8 cellular contexts compared by ENCODE assay signal in the genomic region with DNA sequence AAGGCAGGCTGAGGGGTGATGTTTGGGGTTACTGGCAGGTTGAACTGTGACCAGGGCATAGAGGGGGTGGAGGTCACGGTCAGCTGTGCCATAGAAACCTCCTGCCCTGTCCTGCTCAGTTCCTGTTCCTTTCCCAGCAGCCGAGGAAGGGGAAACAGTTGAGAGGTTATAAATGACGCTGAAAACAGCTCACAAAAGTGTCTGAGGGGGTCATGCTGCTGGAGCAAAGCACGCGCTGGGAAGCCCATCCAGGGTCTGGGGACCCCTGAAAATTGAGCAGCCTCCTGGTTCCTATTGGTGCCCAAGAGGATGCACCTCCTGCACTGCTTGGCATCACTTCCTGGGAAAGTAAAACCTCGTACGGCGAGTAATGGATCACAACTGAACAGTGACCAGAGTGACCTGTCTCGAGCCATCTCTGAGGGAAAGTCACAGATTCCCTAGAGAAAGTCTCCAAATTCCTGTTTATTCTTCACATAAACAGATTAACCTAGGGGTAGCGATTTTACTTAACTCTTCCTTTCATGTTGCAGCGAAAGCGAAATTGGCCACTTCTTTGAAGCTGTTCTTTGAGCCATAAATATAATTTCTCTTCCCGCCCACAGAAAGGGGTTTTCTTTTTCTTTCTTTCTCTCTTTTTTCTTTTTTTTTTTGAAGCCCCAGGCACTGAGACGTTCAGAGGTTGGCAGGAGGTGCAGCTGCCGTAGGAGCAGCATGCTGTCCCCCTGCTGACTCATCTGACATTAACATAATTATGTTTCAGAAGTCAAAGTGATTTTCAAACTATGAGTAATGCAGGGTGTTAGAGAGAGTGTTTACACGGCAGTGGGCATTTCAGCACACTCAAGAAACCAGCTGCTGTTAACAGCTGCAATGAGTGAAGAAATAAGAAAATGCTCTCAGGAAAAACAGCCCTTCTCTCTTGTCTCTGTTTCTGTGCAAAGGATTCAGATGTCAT. TPM values are rescaled to one million over a fixed set of nuclear protein-coding genes. Genes with fewer than 3 reads are reported as not detected.
DNase-seq lines count a peak whose midpoint lies in the region; ATAC-seq, FAIRE-seq and TF ChIP-seq lines count a peak whose summit lies in the region.

No MANE protein-coding gene starts in this region.

- H3K4me1 Mint-ChIP-seq in progenitor cell of endocrine pancreas (ENCODE audit: low read depth): peaks cover 11% of the 10 kb centered on the region

- H3K27ac Mint-ChIP-seq in progenitor cell of endocrine pancreas: peak overlapping the region; percentile 62

- H3K27ac ChIP-seq in OCI-LY1 (ENCODE audit: low read depth, low read length, poor library complexity, severe bottlenecking): no peak overlapping the region
- H3K27ac ChIP-seq in uterus: peak overlapping the region; percentile 67 to 87

- TF ChIP-seq CTCF in D721Med (IDR thresholded peaks at IDR 0.05; ENCODE audit: insufficient read depth, missing control alignments) (no peak), OCI-LY1 (IDR thresholded peaks at IDR 0.05; ENCODE audit: low read length) (no peak), progenitor cell of endocrine pancreas (IDR thresholded peaks at IDR 0.05; ENCODE audit: unreplicated experiment) (no peak), uterus (IDR thresholded peaks at IDR 0.05) (no peak)

- peak; percentile 29 for FAIRE-seq in D721Med (lab: Jason Lieb, UNC)

- no peaks in the 10 kb centered on the region for H3K79me2 ChIP-seq in OCI-LY1 (ENCODE audit: insufficient read depth, low read length)

- peak in 1 of 2 donors; percentile 24 for TF ChIP-seq POLR2A in uterus (IDR thresholded peaks at IDR 0.05)

- H3K27me3 Mint-ChIP-seq in progenitor cell of endocrine pancreas: peaks cover 18% of the 10 kb centered on the region

- H3K9me2 ChIP-seq in OCI-LY1 (ENCODE audit: low read depth, low read length): no peaks in the 10 kb centered on the region

- ATAC-seq in GM19468 (IDR thresholded peaks at IDR 0.05; ENCODE audit: extremely low read depth, unreplicated experiment) (peak; percentile 91), HG03575 (IDR thresholded peaks at IDR 0.05; ENCODE audit: extremely low read depth, insufficient number of reproducible peaks, low FRiP score, unreplicated experiment) (peak; percentile 99)

- H3K27me3 ChIP-seq in OCI-LY1 (ENCODE audit: insufficient read depth, low read length): peaks cover 7% of the 10 kb centered on the region; the same call in 1 of the 2 replicates
- H3K27me3 ChIP-seq in uterus: no peaks in the 10 kb centered on the region

- no peaks in the 10 kb centered on the region for H3F3A ChIP-seq in OCI-LY1 (ENCODE audit: insufficient read depth, low read length)

- H3K4me1 ChIP-seq in OCI-LY1 (ENCODE audit: insufficient read depth, low read length, severe bottlenecking) (peaks cover 10% of the 10 kb centered on the region), uterus (no peaks in the 10 kb centered on the region)

- intact Hi-C loops in uterus (cut with DNase I; ENCODE audit: low total_unique reads): no loop called here

- DNase-seq in D721Med (ENCODE audit: insufficient read length, low spot score) (no peak), activated T-helper 1 cell treated with Interleukin-2 at 50 U/mL for 16 hours (ENCODE audit: low read depth) (peak; percentile 24), foreskin melanocyte (peak; percentile 61), progenitor cell of endocrine pancreas (ENCODE audit: low spot score, unreplicated experiment) (no peak), uterus (peak in 1 of 2 donors; percentile 53)

- peak overlapping the region; percentile 2; the same call in 1 of the 2 replicates for H3K9ac ChIP-seq in OCI-LY1 (ENCODE audit: low read length)

- H3K36me3 Mint-ChIP-seq in progenitor cell of endocrine pancreas (ENCODE audit: insufficient read depth): no peaks in the 10 kb centered on the region

- H3K36me3 ChIP-seq in OCI-LY1 (ENCODE audit: insufficient read depth, low read length) (no peaks in the 10 kb centered on the region), uterus (no peaks in the 10 kb centered on the region)

- H3K9me3 ChIP-seq in OCI-LY1 (ENCODE audit: low read length) (no peaks in the 10 kb centered on the region), uterus (no peaks in the 10 kb centered on the region)

- H2AFZ ChIP-seq in OCI-LY1 (ENCODE audit: low read length): no peak overlapping the region

- H4K20me1 ChIP-seq in OCI-LY1 (ENCODE audit: insufficient read depth, low read length): no peaks in the 10 kb centered on the region

- peak overlapping the region; percentile 60 for H3K4me2 ChIP-seq in OCI-LY1 (ENCODE audit: low read length)

- H3K4me3 Mint-ChIP-seq in progenitor cell of endocrine pancreas (ENCODE audit: low read depth): no peak overlapping the region

- peaks cover 4% of the 10 kb centered on the region for H3K9me3 Mint-ChIP-seq in progenitor cell of endocrine pancreas (ENCODE audit: low read depth)

- H3K4me3 ChIP-seq in OCI-LY1 (ENCODE audit: low read depth, low read length, poor library complexity, severe bottlenecking): peak overlapping the region; percentile 47
- H3K4me3 ChIP-seq in uterus: peak overlapping the region; percentile 30 to 50

RNA-seq across cellular contexts. Expression of a gene that starts 41.8 kb away (rescaled TPM):
- total RNA-seq in progenitor cell of endocrine pancreas (14.6 and 18.2 TPM in 2 replicates), uterus (10 to 100 TPM in 3 of 4 donors, 1 to 10 TPM in 1; 1.8 to 42.6 (median 24.4) TPM)

Comparison
In these comparisons a context has a peak if more than half of its experiments do, and no peak if none do; other contexts are left out.
1. DNase-seq: peak in activated T-helper 1 cell treated with Interleukin-2 at 50 U/mL for 16 hours (single experiment) and foreskin melanocyte (single experiment); none in D721Med (single experiment) and progenitor cell of endocrine pancreas (single experiment).